In genomic region chr1:232987046-232987445, GRCh38 we compare ENCODE assay signal across 18 cellular contexts.
"Had no signal": no experiment of that assay in that cellular context is flagged by ENCODE, and none has a peak within 500 bp of the region (broad histone marks: within the 10 kb centered on the region; RNA-seq: fewer than 3 reads in every experiment).

No MANE protein-coding gene starts in this region.

- DNase-seq: KBM-7, MV-4-11, NCI-H1048, NCI-H1105, NCI-H1417, NCI-H1436 treated with DMSO at 0.1 percent for 48 hours, NCI-H1694 treated with DMSO at 0.1 percent for 48 hours, NCI-H1930, NCI-H2081, NCI-H2107, NCI-H2227 treated with DMSO at 0.1 percent for 48 hours, NCI-H524, NCI-H526 treated with DMSO at 0.1 percent for 48 hours, NCI-H774, Right ventricle myocardium superior, RPMI8226, SJCRH30 had no signal

- H3K4me3 ChIP-seq: SJCRH30 had no signal

- H3K27ac ChIP-seq: SJCRH30 had no signal

- ATAC-seq: SK-N-SH treated with all-trans-retinoic acid at 6 μM for 48 hours had no signal
